ENCODE assay signal across 9 cellular contexts in the genomic region with DNA sequence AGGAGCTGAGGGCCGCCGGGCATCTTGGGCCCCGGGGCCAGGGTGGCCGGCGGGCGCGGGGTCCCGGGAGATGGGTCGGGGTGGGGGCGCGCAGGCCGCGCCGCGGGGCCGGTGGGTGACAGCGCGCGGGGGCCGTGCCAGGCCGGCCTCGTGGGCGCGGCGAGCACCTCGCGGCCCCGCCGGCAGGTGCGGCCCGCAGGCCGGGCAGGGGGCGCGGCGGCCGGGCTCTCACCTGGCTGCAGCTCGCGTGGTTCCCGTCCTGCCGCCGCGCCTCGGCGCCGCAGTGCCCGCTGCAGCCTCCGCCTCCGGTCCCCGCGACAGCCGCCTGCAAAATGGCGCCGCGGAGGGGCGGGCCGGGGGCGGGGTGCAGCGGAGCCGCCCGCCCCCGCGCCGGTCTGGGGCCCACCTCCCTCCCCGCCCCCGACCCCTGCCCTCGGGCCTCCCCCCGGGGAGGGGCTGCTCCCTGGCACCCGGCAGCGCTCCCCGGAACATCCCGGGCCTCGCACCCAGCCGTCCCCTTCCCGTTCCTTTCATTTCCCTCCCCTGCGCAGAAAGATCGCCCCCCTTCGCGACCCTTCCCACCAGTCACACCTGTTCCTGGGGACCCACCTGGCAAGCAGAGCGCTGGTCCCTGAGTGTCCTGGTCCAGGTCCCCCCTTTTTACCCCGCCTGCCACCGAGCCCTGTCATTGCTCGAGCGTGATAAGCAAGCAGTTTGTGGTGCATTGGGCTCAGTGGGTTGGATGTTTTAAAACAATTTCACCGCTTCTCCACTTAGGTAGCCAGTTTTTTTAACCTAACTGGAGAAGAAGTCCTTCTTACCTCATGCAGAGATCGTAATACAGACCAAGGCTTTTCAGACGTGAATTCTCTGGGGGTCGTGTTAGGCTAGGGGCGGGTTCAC. TPM values are rescaled to one million over a fixed set of nuclear protein-coding genes. Genes with fewer than 3 reads are reported as not detected.
DNase-seq lines count a peak whose midpoint lies in the region; ATAC-seq, FAIRE-seq and TF ChIP-seq lines count a peak whose summit lies in the region.
"Had no signal": no experiment of that assay in that cellular context is flagged by ENCODE, and none has a peak within 500 bp of the region (broad histone marks: within the 10 kb centered on the region; RNA-seq: fewer than 3 reads in every experiment).

A gene (minus strand): TSS at position 337 of the 903 bp plus-strand sequence. CDS start 68,948 bp downstream, outside the sequence.

- H3K27ac ChIP-seq in neutrophil (peak within 1 kb of the TSS; percentile 83), testis (peak within 1 kb of the TSS; percentile 69 to 72)

- H3K9me3 ChIP-seq in neutrophil (no peaks in the 10 kb centered on the region), testis (no peaks in the 10 kb centered on the region)

- FAIRE-seq in frontal cortex (lab: Jason Lieb, UNC): no peak
- FAIRE-seq: endometrium had no signal

- H3K4me1 ChIP-seq in neutrophil (ENCODE audit: control insufficient read depth in 1 of 2, insufficient read depth in 1 of 2, low read depth in 1 of 2, low read length in 1 of 2) (peaks cover 15 to 18% of the 10 kb centered on the region in 2 experiments), testis (peaks cover 15% of the 10 kb centered on the region)

- no peak for TF ChIP-seq POLR2A in testis (IDR thresholded peaks at IDR 0.05)

- peaks cover 11% of the 10 kb centered on the region for H3K27me3 ChIP-seq in neutrophil
- no peaks in the 10 kb centered on the region for H3K27me3 ChIP-seq in testis

- intact Hi-C loops in testis (cut with DNase I; ENCODE audit: low total_unique reads): no loop called here

- H3K36me3 ChIP-seq in neutrophil (no peaks in the 10 kb centered on the region), testis (ENCODE audit: low read depth, missing control alignments) (no peaks in the 10 kb centered on the region)

- H3K4me3 ChIP-seq in neutrophil (ENCODE audit: low read depth in 1 of 2, low read length in 1 of 2) (peak within 1 kb of the TSS; percentile 79), testis (peak within 1 kb of the TSS; percentile 69 to 85)

- DNase-seq in DMS79 treated with DMSO at 0.1 percent for 48 hours (lab: John Stamatoyannopoulos, UW): peak; percentile 17
- peak; percentile 86 for DNase-seq in activated effector memory CD4-positive, alpha-beta T cell treated with anti-CD3 and anti-CD28 coated beads, Interleukin-2, amount 50 U/mL, for 16 hours
- peak; percentile 82 to 83 for DNase-seq in frontal cortex (ENCODE audit: low spot score in 2 of 2)
- DNase-seq in testis: peak; percentile 42

- ATAC-seq in HG02642 (IDR thresholded peaks at IDR 0.05; ENCODE audit: poor library complexity, unreplicated experiment): peak; percentile 55
- no peak for ATAC-seq in GM18873 (IDR thresholded peaks at IDR 0.05; ENCODE audit: low FRiP score, unreplicated experiment)

- TF ChIP-seq CTCF in neutrophil (IDR thresholded peaks at IDR 0.05) (no peak), testis (IDR thresholded peaks at IDR 0.05) (no peak)

- 1 to 2% methylated on average over 18 to 50 of the region's 88 CpGs for whole genome bisulfite sequencing in testis, 2 donors

TF ChIP-seq in PFSK-1, 5 proteins besides CTCF, POLR2A, EP300 and RAD21:
- TF ChIP-seq POLR2AphosphoS5 (IDR thresholded peaks at IDR 0.05; ENCODE audit: low read depth, low read length) (no peak), FOXP2 (optimal IDR thresholded peaks at IDR 0.05; ENCODE audit: borderline replicate concordance, extremely low read depth, extremely low read length, insufficient read depth) (peak; percentile 18), SIN3A (IDR thresholded peaks at IDR 0.05; ENCODE audit: borderline replicate concordance, insufficient read depth, low read length) (no peak), TAF1 (IDR thresholded peaks at IDR 0.05; ENCODE audit: borderline replicate concordance, insufficient read depth, low read length) (peak; percentile 79; the same call in 1 of the 2 replicates)
- TF ChIP-seq, protein P1, sequence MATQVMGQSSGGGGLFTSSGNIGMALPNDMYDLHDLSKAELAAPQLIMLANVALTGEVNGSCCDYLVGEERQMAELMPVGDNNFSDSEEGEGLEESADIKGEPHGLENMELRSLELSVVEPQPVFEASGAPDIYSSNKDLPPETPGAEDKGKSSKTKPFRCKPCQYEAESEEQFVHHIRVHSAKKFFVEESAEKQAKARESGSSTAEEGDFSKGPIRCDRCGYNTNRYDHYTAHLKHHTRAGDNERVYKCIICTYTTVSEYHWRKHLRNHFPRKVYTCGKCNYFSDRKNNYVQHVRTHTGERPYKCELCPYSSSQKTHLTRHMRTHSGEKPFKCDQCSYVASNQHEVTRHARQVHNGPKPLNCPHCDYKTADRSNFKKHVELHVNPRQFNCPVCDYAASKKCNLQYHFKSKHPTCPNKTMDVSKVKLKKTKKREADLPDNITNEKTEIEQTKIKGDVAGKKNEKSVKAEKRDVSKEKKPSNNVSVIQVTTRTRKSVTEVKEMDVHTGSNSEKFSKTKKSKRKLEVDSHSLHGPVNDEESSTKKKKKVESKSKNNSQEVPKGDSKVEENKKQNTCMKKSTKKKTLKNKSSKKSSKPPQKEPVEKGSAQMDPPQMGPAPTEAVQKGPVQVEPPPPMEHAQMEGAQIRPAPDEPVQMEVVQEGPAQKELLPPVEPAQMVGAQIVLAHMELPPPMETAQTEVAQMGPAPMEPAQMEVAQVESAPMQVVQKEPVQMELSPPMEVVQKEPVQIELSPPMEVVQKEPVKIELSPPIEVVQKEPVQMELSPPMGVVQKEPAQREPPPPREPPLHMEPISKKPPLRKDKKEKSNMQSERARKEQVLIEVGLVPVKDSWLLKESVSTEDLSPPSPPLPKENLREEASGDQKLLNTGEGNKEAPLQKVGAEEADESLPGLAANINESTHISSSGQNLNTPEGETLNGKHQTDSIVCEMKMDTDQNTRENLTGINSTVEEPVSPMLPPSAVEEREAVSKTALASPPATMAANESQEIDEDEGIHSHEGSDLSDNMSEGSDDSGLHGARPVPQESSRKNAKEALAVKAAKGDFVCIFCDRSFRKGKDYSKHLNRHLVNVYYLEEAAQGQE (IDR thresholded peaks at IDR 0.05; ENCODE audit: insufficient read depth in 1 of 2, low read depth in 2 of 2, low read length in 2 of 2): no peak

RNA-seq across cellular contexts. Expression of the gene that starts here (rescaled TPM):
- polyA plus RNA-seq in PFSK-1 (2012; ENCODE audit: insufficient read length, low read depth): 15.7 TPM
- total RNA-seq in frontal cortex: 41.6 TPM
- 10 to 100 TPM; 40.7 to 49.3 TPM for total RNA-seq in testis
- polyA plus RNA-seq in testis (ENCODE audit: insufficient read depth, low read depth, low replicate concordance): 23.6 TPM

Comparison
In these comparisons a context has a peak if more than half of its experiments do, and no peak if none do; other contexts are left out.
1. DNase-seq: peak in every context shown above with its lines; median percentile 86 in activated effector memory CD4-positive, alpha-beta T cell treated with anti-CD3 and anti-CD28 coated beads, Interleukin-2, amount 50 U/mL, for 16 hours; 82 in frontal cortex; 42 in testis; 17 in DMS79 treated with DMSO at 0.1 percent for 48 hours.